Comparison of ENCODE assay signal across 24 cellular contexts in genomic region chr12:24697769-24698168, GRCh38.
A peak's percentile ranks its signal among the peaks of the same experiment; 100 is the strongest.
DNase-seq lines count a peak whose midpoint lies in the region; ATAC-seq and TF ChIP-seq lines count a peak whose summit lies in the region.
"Had no signal": no experiment of that assay in that cellular context is flagged by ENCODE, and none has a peak within 500 bp of the region (broad histone marks: within the 10 kb centered on the region; RNA-seq: fewer than 3 reads in every experiment).

No MANE protein-coding gene starts in this region.

- peak; percentile 55 for DNase-seq in SIG-M5 treated with dmso at 0.1 percent for 504 hours (lab: John Stamatoyannopoulos, UW; ENCODE audit: unreplicated experiment)
- DNase-seq in SIG-M5 (lab: John Stamatoyannopoulos, UW): no peak
- DNase-seq in amniotic epithelial cell (ENCODE audit: low read depth): peak; percentile 19
- DNase-seq in lower lobe of right lung: no peak
- no peak for DNase-seq in hippocampal formation (lab: John Stamatoyannopoulos, UW)
- no peak for DNase-seq in WTC11 (ENCODE audit: low spot score)
- no peak for DNase-seq in mesothelial cell of epicardium (ENCODE audit: low spot score in 2 of 2, unreplicated experiment in 2 of 2)
- DNase-seq: activated CD8-positive, alpha-beta T cell treated with anti-CD3 and anti-CD28 coated beads, Interleukin-2, amount 10 ng/mL, durations not matched to agents 7 days and 5 days; activated naive CD4-positive, alpha-beta T cell treated with anti-CD3 and anti-CD28 coated beads, Interleukin-2, amount 10 ng/mL, durations not matched to agents 7 days and 5 days; amniotic stem cell; DMS79; dorsolateral prefrontal cortex; esophagus squamous epithelium; GDM1; mammary epithelial cell; NCI-H2029 treated with DMSO at 0.1 percent for 48 hours; NCI-H446; NCI-H748 treated with DMSO at 0.1 percent for 48 hours; stimulated activated naive CD4-positive, alpha-beta T cell; T-helper 17 cell had no signal

- POLR2A ChIA-PET in WTC11 (lab: Charles Lee): no interaction called here

- no peaks in the 10 kb centered on the region for H3K27me3 ChIP-seq in lower lobe of right lung (ENCODE audit: low read depth)
- H3K27me3 ChIP-seq: dorsolateral prefrontal cortex, esophagus squamous epithelium, gastroesophageal sphincter, suprapubic skin had no signal

- peaks cover 14% of the 10 kb centered on the region for H3K4me1 ChIP-seq in lower lobe of right lung
- H3K4me1 ChIP-seq: esophagus squamous epithelium, gastroesophageal sphincter, suprapubic skin had no signal

- ATAC-seq in lower lobe of right lung (no peak), WTC11 (no peak), GM19035 (IDR thresholded peaks at IDR 0.05; ENCODE audit: unreplicated experiment) (no peak)
- ATAC-seq: activated CD8-positive, alpha-beta T cell treated with anti-CD3 and anti-CD28 coated beads, Interleukin-2, amount 10 ng/mL, durations not matched to agents 7 days and 5 days; gastroesophageal sphincter; natural killer cell treated with Interleukin-12 subunit alpha and Interleukin-12 subunit beta and Interleukin-15 and Interleukin-18, amount 100 ng/mL, for 72 hours; T-helper 17 cell had no signal

- H3K27ac ChIP-seq in lower lobe of right lung: peak overlapping the region; percentile 5
- H3K27ac ChIP-seq: dorsolateral prefrontal cortex, esophagus squamous epithelium, gastroesophageal sphincter, suprapubic skin had no signal

- no peak for TF ChIP-seq CTCF in lower lobe of right lung (IDR thresholded peaks at IDR 0.05)
- no peak for TF ChIP-seq CTCF in WTC11 (IDR thresholded peaks at IDR 0.05)
- TF ChIP-seq CTCF in mesothelial cell of epicardium (IDR thresholded peaks at IDR 0.05; ENCODE audit: unreplicated experiment): no peak

- H3K27ac Mint-ChIP-seq in WTC11 (no peak overlapping the region), mesothelial cell of epicardium (no peak overlapping the region)
- H3K27ac Mint-ChIP-seq: activated CD8-positive, alpha-beta T cell treated with anti-CD3 and anti-CD28 coated beads, Interleukin-2, amount 10 ng/mL, durations not matched to agents 7 days and 5 days; activated naive CD4-positive, alpha-beta T cell treated with anti-CD3 and anti-CD28 coated beads, Interleukin-2, amount 10 ng/mL, durations not matched to agents 7 days and 5 days; T-helper 17 cell had no signal

- H3K4me3 ChIP-seq in lower lobe of right lung: no peak overlapping the region
- H3K4me3 ChIP-seq: dorsolateral prefrontal cortex, esophagus squamous epithelium, gastroesophageal sphincter, suprapubic skin had no signal

- CTCF ChIA-PET in WTC11 (lab: Charles Lee): no interaction called here

- H3K36me3 Mint-ChIP-seq in WTC11 (peaks cover 11% of the 10 kb centered on the region), mesothelial cell of epicardium (no peaks in the 10 kb centered on the region)
- H3K36me3 Mint-ChIP-seq: activated naive CD4-positive, alpha-beta T cell treated with anti-CD3 and anti-CD28 coated beads, Interleukin-2, amount 10 ng/mL, durations not matched to agents 7 days and 5 days had no signal

- no peaks in the 10 kb centered on the region for H3K9me3 ChIP-seq in lower lobe of right lung
- H3K9me3 ChIP-seq: esophagus squamous epithelium, gastroesophageal sphincter, suprapubic skin had no signal

- H3K9me3 Mint-ChIP-seq in WTC11: peaks cover 16% of the 10 kb centered on the region
- H3K9me3 Mint-ChIP-seq in mesothelial cell of epicardium: peaks cover 5% of the 10 kb centered on the region
- H3K9me3 Mint-ChIP-seq: activated naive CD4-positive, alpha-beta T cell treated with anti-CD3 and anti-CD28 coated beads, Interleukin-2, amount 10 ng/mL, durations not matched to agents 7 days and 5 days had no signal

- intact Hi-C loops in lower lobe of right lung (cut with DNase I): no loop called here

- peaks cover 30% of the 10 kb centered on the region for H3K4me1 Mint-ChIP-seq in WTC11
- peaks cover 31% of the 10 kb centered on the region for H3K4me1 Mint-ChIP-seq in mesothelial cell of epicardium
- H3K4me1 Mint-ChIP-seq: activated naive CD4-positive, alpha-beta T cell treated with anti-CD3 and anti-CD28 coated beads, Interleukin-2, amount 10 ng/mL, durations not matched to agents 7 days and 5 days; T-helper 17 cell had no signal

- H3K27me3 Mint-ChIP-seq in WTC11 (ENCODE audit: low read depth) (no peaks in the 10 kb centered on the region), mesothelial cell of epicardium (ENCODE audit: low read depth) (no peaks in the 10 kb centered on the region)
- H3K27me3 Mint-ChIP-seq: activated naive CD4-positive, alpha-beta T cell treated with anti-CD3 and anti-CD28 coated beads, Interleukin-2, amount 10 ng/mL, durations not matched to agents 7 days and 5 days had no signal

- H3K36me3 ChIP-seq in lower lobe of right lung: no peaks in the 10 kb centered on the region
- H3K36me3 ChIP-seq: esophagus squamous epithelium, gastroesophageal sphincter, suprapubic skin had no signal

- H3K4me3 Mint-ChIP-seq in WTC11 (no peak overlapping the region), mesothelial cell of epicardium (no peak overlapping the region)
- H3K4me3 Mint-ChIP-seq: activated CD8-positive, alpha-beta T cell treated with anti-CD3 and anti-CD28 coated beads, Interleukin-2, amount 10 ng/mL, durations not matched to agents 7 days and 5 days; activated naive CD4-positive, alpha-beta T cell treated with anti-CD3 and anti-CD28 coated beads, Interleukin-2, amount 10 ng/mL, durations not matched to agents 7 days and 5 days; T-helper 17 cell had no signal

TF ChIP-seq in WTC11, 78 proteins besides CTCF, POLR2A, EP300 and RAD21:
- TF ChIP-seq NFYB (CRISPR knock-in tag; conservative IDR thresholded peaks at IDR 0.05; ENCODE audit: low read depth) (no peak), ZNF423 (CRISPR knock-in tag; IDR thresholded peaks at IDR 0.05) (no peak), ETV6 (CRISPR knock-in tag; IDR thresholded peaks at IDR 0.05) (no peak), ZNF138 (CRISPR knock-in tag; conservative IDR thresholded peaks at IDR 0.05) (no peak), PRRX2 (CRISPR knock-in tag; IDR thresholded peaks at IDR 0.05) (no peak), JAZF1 (CRISPR knock-in tag; IDR thresholded peaks at IDR 0.05) (no peak), PRDM15 (CRISPR knock-in tag; IDR thresholded peaks at IDR 0.05) (no peak), USF2 (CRISPR knock-in tag; IDR thresholded peaks at IDR 0.05) (no peak), MXD4 (CRISPR knock-in tag; IDR thresholded peaks at IDR 0.05; ENCODE audit: borderline replicate concordance) (no peak)
TF ChIP-seq in WTC11: peak in this region for 0.

Comparison
In these comparisons a context has a peak if more than half of its experiments do, and no peak if none do; other contexts are left out.
1. DNase-seq: peak in SIG-M5 treated with dmso at 0.1 percent for 504 hours (single experiment) and amniotic epithelial cell (single experiment); none in SIG-M5 (single experiment), lower lobe of right lung (single experiment), hippocampal formation (0 of 2), WTC11 (single experiment) and mesothelial cell of epicardium (0 of 2).